In the genomic region with DNA sequence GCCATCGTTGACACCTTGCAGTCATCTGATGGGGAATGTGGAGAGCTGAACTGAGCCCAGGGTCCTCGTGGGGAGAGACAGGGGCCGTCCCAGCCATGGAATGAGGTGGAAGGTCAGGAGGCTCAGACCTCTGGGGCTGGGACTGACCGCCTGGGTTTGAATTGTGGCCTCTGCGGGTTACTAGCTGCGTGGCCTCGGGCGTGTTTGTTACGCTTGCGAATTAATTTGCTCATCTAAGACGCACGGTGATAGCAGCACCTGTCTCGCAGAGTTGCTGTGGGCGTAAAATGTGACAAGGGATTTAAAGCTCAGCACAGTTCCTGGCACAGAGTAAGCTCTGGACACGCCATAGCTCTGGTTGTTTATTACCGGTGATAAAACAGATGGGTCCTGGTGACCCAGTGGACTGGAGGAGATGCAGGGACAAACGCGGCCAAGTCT, we compare ENCODE assay signal across 1 cellular context.
TF ChIP-seq lines count a peak whose summit lies in the region.

No MANE protein-coding gene starts in this region.

TF ChIP-seq in H1, 55 proteins besides CTCF, POLR2A, EP300 and RAD21 (continued from another document):
- TF ChIP-seq CTBP2 (IDR thresholded peaks at IDR 0.05; ENCODE audit: borderline replicate concordance, insufficient read depth, insufficient read length, low read length): no peak
